ENCODE assay signal across 21 cellular contexts in genomic region chr2:167147254-167147941, GRCh38.
"Had no signal": no experiment of that assay in that cellular context is flagged by ENCODE, and none has a peak within 500 bp of the region (broad histone marks: within the 10 kb centered on the region; RNA-seq: fewer than 3 reads in every experiment).

No MANE protein-coding gene starts in this region.

- H3K27me3 Mint-ChIP-seq: naive thymus-derived CD4-positive, alpha-beta T cell had no signal

- H3K36me3 Mint-ChIP-seq: immature natural killer cell; naive thymus-derived CD4-positive, alpha-beta T cell had no signal

- H3K4me3 Mint-ChIP-seq: immature natural killer cell; naive thymus-derived CD4-positive, alpha-beta T cell had no signal

- ATAC-seq: gastroesophageal sphincter; left colon; left ventricle myocardium superior; naive thymus-derived CD4-positive, alpha-beta T cell had no signal

- DNase-seq: central memory CD4-positive, alpha-beta T cell; cortex of kidney; dorsolateral prefrontal cortex; effector CD8-positive, alpha-beta T cell; foreskin fibroblast; glutamatergic neuron; immature natural killer cell; kidney; left colon; left ventricle myocardium superior; mesendoderm; naive thymus-derived CD4-positive, alpha-beta T cell; retina; sigmoid colon; small intestine; stimulated activated CD4-positive, alpha-beta T cell treated with anti-CD3 and anti-CD28 coated beads, Interleukin-12 subunit alpha, Interleukin-12 subunit beta, amount 100 ng/mL, for 4 hours; stimulated activated naive CD4-positive, alpha-beta T cell; stomach; substantia nigra; transverse colon had no signal

- H3K27ac Mint-ChIP-seq: immature natural killer cell; naive thymus-derived CD4-positive, alpha-beta T cell had no signal

- H3K4me1 Mint-ChIP-seq: immature natural killer cell; naive thymus-derived CD4-positive, alpha-beta T cell had no signal
